Comparison of ENCODE assay signal across 19 cellular contexts in the genomic region with DNA sequence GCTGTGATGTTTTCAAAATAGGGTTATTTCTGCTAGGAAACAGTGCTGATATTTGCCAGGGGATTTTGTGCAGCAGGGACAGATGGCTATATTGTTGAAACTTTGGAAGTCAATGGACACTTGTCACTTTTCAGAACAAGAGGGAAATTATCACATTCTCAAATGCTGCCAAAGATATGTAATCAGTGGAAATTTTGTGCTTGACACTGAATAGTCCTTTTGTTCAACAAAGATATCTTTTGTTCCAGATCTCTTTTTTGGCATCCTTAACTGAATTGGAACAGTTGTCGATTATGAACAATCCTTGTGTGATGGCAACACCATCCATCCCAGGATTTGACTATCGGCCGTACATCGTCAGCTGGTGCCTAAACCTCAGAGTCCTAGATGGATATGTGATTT.
"Had no signal": no experiment of that assay in that cellular context is flagged by ENCODE, and none has a peak within 500 bp of the region (broad histone marks: within the 10 kb centered on the region; RNA-seq: fewer than 3 reads in every experiment).

No MANE protein-coding gene starts in this region.

- DNase-seq: activated CD4-positive, alpha-beta memory T cell treated with anti-CD3 and anti-CD28 coated beads, Interleukin-2, amount 10 ng/mL, durations not matched to agents 7 days and 5 days; activated CD4-positive, alpha-beta T cell treated with anti-CD3 and anti-CD28 coated beads for 4 hours; activated effector memory CD4-positive, alpha-beta T cell treated with Interleukin-2 at 50 U/mL for 16 hours; activated T-cell treated with anti-CD3 and anti-CD28 coated beads, Interleukin-2, amount 50 U/mL, for 4 hours; adrenal gland; body of pancreas; central memory CD4-positive, alpha-beta T cell; effector memory CD4-positive, alpha-beta T cell; nephron progenitor cell; sigmoid colon; spleen; SW 1271 had no signal

- H3K4me3 Mint-ChIP-seq: activated CD4-positive, alpha-beta memory T cell treated with anti-CD3 and anti-CD28 coated beads, Interleukin-2, amount 10 ng/mL, durations not matched to agents 7 days and 5 days; activated naive CD4-positive, alpha-beta T cell treated with anti-CD3 and anti-CD28 coated beads, Interleukin-2, amount 50 U/mL, for 24 hours; activated T-cell treated with anti-CD3 and anti-CD28 coated beads, Interleukin-2, amount 50 U/mL, for 4 hours; nephron progenitor cell; stimulated activated naive CD8-positive, alpha-beta T cell treated with anti-CD3 and anti-CD28 coated beads, Interleukin-15, Interleukin-2, amounts not matched to agents 100 ng/mL and 50 ng/mL, for 24 hours; WTC11 had no signal

- H3K27ac Mint-ChIP-seq: activated CD4-positive, alpha-beta memory T cell treated with anti-CD3 and anti-CD28 coated beads, Interleukin-2, amount 10 ng/mL, durations not matched to agents 7 days and 5 days; activated naive CD4-positive, alpha-beta T cell treated with anti-CD3 and anti-CD28 coated beads, Interleukin-2, amount 50 U/mL, for 24 hours; nephron progenitor cell; stimulated activated naive CD8-positive, alpha-beta T cell treated with anti-CD3 and anti-CD28 coated beads, Interleukin-15, Interleukin-2, amounts not matched to agents 100 ng/mL and 50 ng/mL, for 24 hours; WTC11 had no signal

- H3K27ac ChIP-seq: adrenal gland, body of pancreas, coronary artery, epithelial cell of prostate, hepatocyte, spleen, thoracic aorta had no signal

- H3K9me3 Mint-ChIP-seq: activated naive CD4-positive, alpha-beta T cell treated with anti-CD3 and anti-CD28 coated beads, Interleukin-2, amount 50 U/mL, for 24 hours; activated T-cell treated with anti-CD3 and anti-CD28 coated beads, Interleukin-2, amount 50 U/mL, for 4 hours; stimulated activated naive CD8-positive, alpha-beta T cell treated with anti-CD3 and anti-CD28 coated beads, Interleukin-15, Interleukin-2, amounts not matched to agents 100 ng/mL and 50 ng/mL, for 24 hours had no signal

- H3K27me3 Mint-ChIP-seq: activated CD4-positive, alpha-beta memory T cell treated with anti-CD3 and anti-CD28 coated beads, Interleukin-2, amount 10 ng/mL, durations not matched to agents 7 days and 5 days; activated naive CD4-positive, alpha-beta T cell treated with anti-CD3 and anti-CD28 coated beads, Interleukin-2, amount 50 U/mL, for 24 hours; stimulated activated naive CD8-positive, alpha-beta T cell treated with anti-CD3 and anti-CD28 coated beads, Interleukin-15, Interleukin-2, amounts not matched to agents 100 ng/mL and 50 ng/mL, for 24 hours had no signal

- H3K4me1 Mint-ChIP-seq: activated naive CD4-positive, alpha-beta T cell treated with anti-CD3 and anti-CD28 coated beads, Interleukin-2, amount 50 U/mL, for 24 hours; nephron progenitor cell; WTC11 had no signal
